ENCODE assay signal across 9 cellular contexts in genomic region chr2:8803658-8804379, GRCh38. TPM values are rescaled to one million over a fixed set of nuclear protein-coding genes. Genes with fewer than 3 reads are reported as not detected.
DNase-seq lines count a peak whose midpoint lies in the region; ATAC-seq, FAIRE-seq and TF ChIP-seq lines count a peak whose summit lies in the region.
"Had no signal": no experiment of that assay in that cellular context is flagged by ENCODE, and none has a peak within 500 bp of the region (broad histone marks: within the 10 kb centered on the region; RNA-seq: fewer than 3 reads in every experiment).

No MANE protein-coding gene starts in this region.

- no peaks in the 10 kb centered on the region for H3K27me3 ChIP-seq in ascending aorta

- H3K27me3 Mint-ChIP-seq in Calu3 (ENCODE audit: unreplicated experiment), result no peaks in the 10 kb centered on the region

- CTCF ChIA-PET in Calu3 (lab: Charles Lee), result interaction anchor here (0.7 to 1.2 kb wide), 2 partner anchors 70 to 336 kb away, joined by 3 to 4 read pairs; no protein-coding TSS in a partner anchor

- no peaks in the 10 kb centered on the region for H3K9me3 Mint-ChIP-seq in Calu3 (ENCODE audit: low read depth, unreplicated experiment)

- intact Hi-C loops in Calu3 (cut with micrococcal nuclease; ENCODE audit: unreplicated experiment), result no loop called here
- intact Hi-C loops in ascending aorta (cut with DNase I), result no loop called here

- no peak overlapping the region for H3K4me3 ChIP-seq in retinal pigment epithelial cell (ENCODE audit: low read length)
- no peak overlapping the region for H3K4me3 ChIP-seq in ascending aorta
- H3K4me3 ChIP-seq: skin epidermis had no signal

- peaks cover 0 to 5% of the 10 kb centered on the region in 2 donors for H3K4me1 ChIP-seq in ascending aorta

- no peaks in the 10 kb centered on the region for H3K9me3 ChIP-seq in ascending aorta

- FAIRE-seq in GM19239 (lab: Jason Lieb, UNC), result peak; percentile 23

- no peak overlapping the region for H3K4me3 Mint-ChIP-seq in Calu3 (ENCODE audit: low read depth, unreplicated experiment)

- DNase-seq in Calu3 (peak; percentile 76), GM19239 (ENCODE audit: insufficient read length, low spot score) (peak; percentile 19), SHP77 (lab: John Stamatoyannopoulos, UW) (peak; percentile 99), dedifferentiated amniotic fluid mesenchymal stem cell (ENCODE audit: extremely low spot score) (peak; percentile 67), retinal pigment epithelial cell (ENCODE audit: low read depth) (peak; percentile 65), GDM1 (lab: John Stamatoyannopoulos, UW) (no peak), ascending aorta (ENCODE audit: low spot score in 2 of 2) (no peak)

- H3K36me3 Mint-ChIP-seq in Calu3 (ENCODE audit: insufficient read depth, unreplicated experiment), result peaks cover 12% of the 10 kb centered on the region

- no TSS peak for BruUV-seq in Calu3 (replicated peaks; lab: Mats Ljungman, UMichigan)

- H3K4me1 Mint-ChIP-seq in Calu3 (ENCODE audit: low read depth, unreplicated experiment), result peaks cover 8% of the 10 kb centered on the region

- H3K27ac ChIP-seq in ascending aorta, result no peak overlapping the region

- H3K27ac Mint-ChIP-seq in Calu3 (ENCODE audit: unreplicated experiment), result no peak overlapping the region

- ATAC-seq in HG03159 (IDR thresholded peaks at IDR 0.05; ENCODE audit: unreplicated experiment), result peak; percentile 97

- no peak for TF ChIP-seq CTCF in Calu3 (IDR thresholded peaks at IDR 0.05; ENCODE audit: unreplicated experiment)
- TF ChIP-seq CTCF in retinal pigment epithelial cell (conservative IDR thresholded peaks at IDR 0.05; ENCODE audit: low read depth, low read length), result peak; percentile 13
- no peak for TF ChIP-seq CTCF in ascending aorta (IDR thresholded peaks at IDR 0.05)

- peaks cover 16 to 73% of the 10 kb centered on the region in 2 donors for H3K36me3 ChIP-seq in ascending aorta

RNA-seq across cellular contexts. Expression of gene KIDINS220, which starts 33.6 kb away (rescaled TPM):
- 33.6 and 35.4 TPM in 2 replicates for total RNA-seq in Calu3 (2022)
- 59.1 TPM for total RNA-seq in ascending aorta

Comparison
In these comparisons a context has a peak if more than half of its experiments do, and no peak if none do; other contexts are left out.
1. DNase-seq: peak in Calu3 (single experiment), GM19239 (single experiment), SHP77 (2 of 2), dedifferentiated amniotic fluid mesenchymal stem cell (single experiment) and retinal pigment epithelial cell (single experiment); none in GDM1 (single experiment) and ascending aorta (0 of 2).